Comparison of ENCODE assay signal across 26 cellular contexts in genomic region chr13:90680826-90681225, GRCh38.
"Had no signal": no experiment of that assay in that cellular context is flagged by ENCODE, and none has a peak within 500 bp of the region (broad histone marks: within the 10 kb centered on the region; RNA-seq: fewer than 3 reads in every experiment).

No MANE protein-coding gene starts in this region.

- FAIRE-seq: islet of Langerhans, kidney, pancreas, small intestine had no signal

- DNase-seq: hippocampal formation; kidney; left colon; left ventricle myocardium inferior; midbrain; mucosa of descending colon; naive thymus-derived CD4-positive, alpha-beta T cell; pancreas; retina; right cardiac atrium; small intestine; stimulated activated CD4-positive, alpha-beta T cell treated with anti-CD3 and anti-CD28 coated beads, Interleukin-1b, Interleukin-23, amount 100 ng/mL, for 48 hours; stimulated activated CD4-positive, alpha-beta T cell treated with anti-CD3 and anti-CD28 coated beads, Interleukin-2, amount 100 ng/mL, for 48 hours; stimulated activated CD4-positive, alpha-beta T cell treated with anti-CD3 and anti-CD28 coated beads, Interleukin-4, amount 100 ng/mL, for 4 hours; stimulated activated CD8-positive, alpha-beta memory T cell treated with anti-CD3 and anti-CD28 coated beads, Interleukin-4, amount 100 ng/mL, for 48 hours; stimulated activated naive B cell treated with anti-CD40 and anti-IgM and Interleukin-4, amounts not matched to agents 10 μg/mL and 1 μg/mL and 100 μg/mL, for 72 hours; stimulated activated naive CD8-positive, alpha-beta T cell treated with anti-CD3 and anti-CD28 coated beads, Interleukin-15, Interleukin-2, amounts not matched to agents 100 U/mL and 50 U/mL, for 24 hours; stomach; testis; thyroid gland; transverse colon; upper lobe of left lung had no signal

- H3K4me3 ChIP-seq: left ventricle myocardium inferior, lung, mucosa of descending colon, pancreas, prostate gland, stomach, testis, thyroid gland, transverse colon, upper lobe of left lung, vagina had no signal
